In genomic region chr5:149452665-149453617, GRCh38 we compare ENCODE assay signal across 1 cellular context.
A peak's percentile ranks its signal among the peaks of the same experiment; 100 is the strongest.
TF ChIP-seq lines count a peak whose summit lies in the region.

No MANE protein-coding gene starts in this region.

TF ChIP-seq in IMR-90, 13 proteins besides CTCF, POLR2A, EP300 and RAD21 (continued from another document):
- TF ChIP-seq MAFK (IDR thresholded peaks at IDR 0.05; ENCODE audit: low read depth, low read length), result peak; percentile 78; the same call in 1 of the 2 replicates
- TF ChIP-seq, protein P1, sequence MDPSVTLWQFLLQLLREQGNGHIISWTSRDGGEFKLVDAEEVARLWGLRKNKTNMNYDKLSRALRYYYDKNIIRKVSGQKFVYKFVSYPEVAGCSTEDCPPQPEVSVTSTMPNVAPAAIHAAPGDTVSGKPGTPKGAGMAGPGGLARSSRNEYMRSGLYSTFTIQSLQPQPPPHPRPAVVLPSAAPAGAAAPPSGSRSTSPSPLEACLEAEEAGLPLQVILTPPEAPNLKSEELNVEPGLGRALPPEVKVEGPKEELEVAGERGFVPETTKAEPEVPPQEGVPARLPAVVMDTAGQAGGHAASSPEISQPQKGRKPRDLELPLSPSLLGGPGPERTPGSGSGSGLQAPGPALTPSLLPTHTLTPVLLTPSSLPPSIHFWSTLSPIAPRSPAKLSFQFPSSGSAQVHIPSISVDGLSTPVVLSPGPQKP (IDR thresholded peaks at IDR 0.05; ENCODE audit: borderline replicate concordance, low read depth, low read length), result no peak
- TF ChIP-seq, protein P2, sequence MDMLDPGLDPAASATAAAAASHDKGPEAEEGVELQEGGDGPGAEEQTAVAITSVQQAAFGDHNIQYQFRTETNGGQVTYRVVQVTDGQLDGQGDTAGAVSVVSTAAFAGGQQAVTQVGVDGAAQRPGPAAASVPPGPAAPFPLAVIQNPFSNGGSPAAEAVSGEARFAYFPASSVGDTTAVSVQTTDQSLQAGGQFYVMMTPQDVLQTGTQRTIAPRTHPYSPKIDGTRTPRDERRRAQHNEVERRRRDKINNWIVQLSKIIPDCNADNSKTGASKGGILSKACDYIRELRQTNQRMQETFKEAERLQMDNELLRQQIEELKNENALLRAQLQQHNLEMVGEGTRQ (IDR thresholded peaks at IDR 0.05; ENCODE audit: low read depth, low read length), result peak; percentile 21; the same call in 1 of the 2 replicates
- TF ChIP-seq RCOR1 (IDR thresholded peaks at IDR 0.05; ENCODE audit: insufficient replicate concordance, low read length), result peak; percentile 43
